Comparison of ENCODE assay signal across 1 cellular context in genomic region chr7:7922684-7923385, GRCh38.
TF ChIP-seq lines count a peak whose summit lies in the region.

No MANE protein-coding gene starts in this region.

TF ChIP-seq in HepG2, 621 proteins besides CTCF, POLR2A, EP300 and RAD21 (continued from another document):
- TF ChIP-seq SMAD3 (CRISPR knock-in tag; IDR thresholded peaks at IDR 0.05) (no peak), YY1 (IDR thresholded peaks at IDR 0.05; ENCODE audit: insufficient read depth, insufficient replicate concordance, low read depth, low read length) (no peak), NR2F6 (IDR thresholded peaks at IDR 0.05) (0 out of 2 replicates have a peak, but pooled peaks have one; percentile 31), NR2F6 (CRISPR knock-in tag; IDR thresholded peaks at IDR 0.05) (peak; percentile 40; the same call in 1 of the 2 replicates), SRF (IDR thresholded peaks at IDR 0.05; ENCODE audit: low read depth, low read length) (no peak), BRD4 (CRISPR knock-in tag; IDR thresholded peaks at IDR 0.05) (no peak), FOXA1 (IDR thresholded peaks at IDR 0.05) (no peak), FOXA1 (CRISPR knock-in tag; IDR thresholded peaks at IDR 0.05) (peak; percentile 58), NFE2 (CRISPR knock-in tag; IDR thresholded peaks at IDR 0.05) (no peak), ZNF567 (CRISPR knock-in tag; IDR thresholded peaks at IDR 0.05; ENCODE audit: borderline replicate concordance) (no peak), BCL6 (CRISPR knock-in tag; IDR thresholded peaks at IDR 0.05) (0 out of 2 replicates have a peak, but pooled peaks have one; percentile 26), NFIB (CRISPR knock-in tag; IDR thresholded peaks at IDR 0.05; ENCODE audit: borderline replicate concordance) (no peak), MBD4 (IDR thresholded peaks at IDR 0.05; ENCODE audit: borderline replicate concordance, low read length) (no peak), FOXP1 (IDR thresholded peaks at IDR 0.05) (no peak), FOXP1 (CRISPR knock-in tag; IDR thresholded peaks at IDR 0.05) (peak; percentile 50; the same call in 1 of the 2 replicates), AFF4 (CRISPR knock-in tag; IDR thresholded peaks at IDR 0.05) (no peak), HNF1B (CRISPR knock-in tag; IDR thresholded peaks at IDR 0.05) (no peak), ZNF790 (CRISPR knock-in tag; IDR thresholded peaks at IDR 0.05; ENCODE audit: borderline replicate concordance) (no peak), ZC3H13 (CRISPR knock-in tag; IDR thresholded peaks at IDR 0.05) (no peak), ZKSCAN8 (CRISPR knock-in tag; IDR thresholded peaks at IDR 0.05; ENCODE audit: borderline replicate concordance) (no peak), ZNF354B (CRISPR knock-in tag; IDR thresholded peaks at IDR 0.05) (no peak), HNRNPK (IDR thresholded peaks at IDR 0.05; ENCODE audit: low read depth, low read length, poor library complexity, severe bottlenecking) (no peak)
